In the genomic region with DNA sequence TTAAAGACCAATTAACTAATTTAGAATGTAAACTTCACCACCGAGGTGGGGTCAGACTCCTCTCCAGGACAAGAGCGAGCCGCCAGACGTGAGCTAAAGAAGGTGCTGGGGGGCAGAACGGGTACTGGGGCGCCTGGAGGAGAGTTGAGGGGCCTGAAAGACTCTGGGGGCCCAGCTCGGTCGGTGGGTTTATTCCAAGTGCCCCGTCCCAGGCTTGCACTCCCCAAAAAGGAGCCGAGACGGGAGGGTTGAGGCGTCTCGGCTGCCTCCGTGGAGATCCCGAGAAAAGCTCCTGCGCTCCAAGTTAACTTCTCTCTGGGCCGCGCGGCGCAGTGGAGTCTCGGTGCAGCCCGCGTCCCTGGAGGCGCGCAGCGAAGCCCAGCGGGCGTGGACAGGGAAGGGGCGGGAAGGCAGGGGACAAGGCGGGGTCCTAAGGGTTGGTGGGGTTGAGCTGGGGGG, we compare ENCODE assay signal across 10 cellular contexts.
DNase-seq lines count a peak whose midpoint lies in the region; ATAC-seq and TF ChIP-seq lines count a peak whose summit lies in the region.
"Had no signal": no experiment of that assay in that cellular context is flagged by ENCODE, and none has a peak within 500 bp of the region (broad histone marks: within the 10 kb centered on the region; RNA-seq: fewer than 3 reads in every experiment).

No MANE protein-coding gene starts in this region.

- H3K9me3 ChIP-seq in thyroid gland: no peaks in the 10 kb centered on the region
- no peaks in the 10 kb centered on the region; the same call in 1 of the 2 replicates for H3K9me3 ChIP-seq in SJCRH30 (replicated peaks)
- H3K9me3 ChIP-seq: adrenal gland had no signal

- POLR2A ChIA-PET in activated CD4-positive, alpha-beta T cell treated with anti-CD3 and anti-CD28 coated beads, Interleukin-2, amount 10 ng/mL, durations not matched to agents 7 days and 5 days (lab: Charles Lee): no interaction called here

- no peak for TF ChIP-seq POLR2A in thyroid gland (IDR thresholded peaks at IDR 0.05)

- no peak overlapping the region for H3K27ac ChIP-seq in thyroid gland
- no peak overlapping the region for H3K27ac ChIP-seq in SJCRH30
- H3K27ac ChIP-seq: adrenal gland, C4-2B had no signal

- H3K36me3 ChIP-seq in thyroid gland: no peaks in the 10 kb centered on the region
- no peaks in the 10 kb centered on the region for H3K36me3 ChIP-seq in SJCRH30
- H3K36me3 ChIP-seq: adrenal gland had no signal

- H3K4me1 Mint-ChIP-seq in activated CD4-positive, alpha-beta T cell treated with anti-CD3 and anti-CD28 coated beads, Interleukin-2, amount 10 ng/mL, durations not matched to agents 7 days and 5 days: peaks cover 2% of the 10 kb centered on the region
- peaks cover 13% of the 10 kb centered on the region for H3K4me1 Mint-ChIP-seq in central memory CD8-positive, alpha-beta T cell

- H3K9me3 Mint-ChIP-seq in activated CD4-positive, alpha-beta T cell treated with anti-CD3 and anti-CD28 coated beads, Interleukin-2, amount 10 ng/mL, durations not matched to agents 7 days and 5 days: no peaks in the 10 kb centered on the region
- H3K9me3 Mint-ChIP-seq in central memory CD8-positive, alpha-beta T cell: no peaks in the 10 kb centered on the region

- H3K27me3 Mint-ChIP-seq in activated CD4-positive, alpha-beta T cell treated with anti-CD3 and anti-CD28 coated beads, Interleukin-2, amount 10 ng/mL, durations not matched to agents 7 days and 5 days: peaks cover 25% of the 10 kb centered on the region
- peaks cover 66% of the 10 kb centered on the region for H3K27me3 Mint-ChIP-seq in central memory CD8-positive, alpha-beta T cell

- 2 to 4% methylated on average over 12 to 23 of the region's 30 CpGs for WGBS in thyroid gland, 2 donors

- intact Hi-C loops in thyroid gland (cut with DNase I): no loop called here

- H3K36me3 Mint-ChIP-seq in activated CD4-positive, alpha-beta T cell treated with anti-CD3 and anti-CD28 coated beads, Interleukin-2, amount 10 ng/mL, durations not matched to agents 7 days and 5 days (ENCODE audit: low read depth): no peaks in the 10 kb centered on the region
- H3K36me3 Mint-ChIP-seq in central memory CD8-positive, alpha-beta T cell (ENCODE audit: insufficient read depth): peaks cover 2% of the 10 kb centered on the region

- H3K4me3 ChIP-seq in thyroid gland (replicated peaks in 1 of 3) (peak overlapping the region in 1 of 3 donors; percentile 44), SJCRH30 (no peak overlapping the region)

- H3K27ac Mint-ChIP-seq in activated CD4-positive, alpha-beta T cell treated with anti-CD3 and anti-CD28 coated beads, Interleukin-2, amount 10 ng/mL, durations not matched to agents 7 days and 5 days: no peak overlapping the region
- H3K27ac Mint-ChIP-seq in central memory CD8-positive, alpha-beta T cell (ENCODE audit: low read depth): no peak overlapping the region

- no peak for TF ChIP-seq CTCF in thyroid gland (IDR thresholded peaks at IDR 0.05)

- peak overlapping the region; percentile 21 for H3K4me3 Mint-ChIP-seq in activated CD4-positive, alpha-beta T cell treated with anti-CD3 and anti-CD28 coated beads, Interleukin-2, amount 10 ng/mL, durations not matched to agents 7 days and 5 days
- H3K4me3 Mint-ChIP-seq in central memory CD8-positive, alpha-beta T cell: peak overlapping the region; percentile 59

- H3K27me3 ChIP-seq in thyroid gland: no peaks in the 10 kb centered on the region
- H3K27me3 ChIP-seq in SJCRH30: no peaks in the 10 kb centered on the region

- peaks cover 0 to 8% of the 10 kb centered on the region in 2 donors for H3K4me1 ChIP-seq in thyroid gland
- H3K4me1 ChIP-seq in SJCRH30: no peaks in the 10 kb centered on the region

- DNase-seq in activated CD4-positive, alpha-beta T cell treated with anti-CD3 and anti-CD28 coated beads, Interleukin-2, amount 10 ng/mL, durations not matched to agents 7 days and 5 days: no peak
- no peak for DNase-seq in activated CD4-positive, alpha-beta T cell treated with anti-CD3 and anti-CD28 coated beads, Interleukin-2, amount 50 U/mL, for 1 hour
- no peak for DNase-seq in central memory CD8-positive, alpha-beta T cell (ENCODE audit: low spot score in 2 of 2)
- peak; percentile 78 for DNase-seq in left kidney (ENCODE audit: low read depth, low spot score)
- DNase-seq in thyroid gland: peak; percentile 19 to 35
- no peak for DNase-seq in NK-92 (lab: John Stamatoyannopoulos, UW; ENCODE audit: unreplicated experiment)
- no peak for DNase-seq in SJCRH30
- DNase-seq in NCI-H345 treated with DMSO at 0.1 percent for 48 hours (lab: John Stamatoyannopoulos, UW; ENCODE audit: unreplicated experiment): no peak

- CTCF ChIA-PET in activated CD4-positive, alpha-beta T cell treated with anti-CD3 and anti-CD28 coated beads, Interleukin-2, amount 10 ng/mL, durations not matched to agents 7 days and 5 days (lab: Charles Lee): no interaction called here

- peak; percentile 26 for ATAC-seq in central memory CD8-positive, alpha-beta T cell (replicated peaks; ENCODE audit: extremely low read depth, poor library complexity, severe bottlenecking)

Comparison
In these comparisons a context has a peak if more than half of its experiments do, and no peak if none do; other contexts are left out.
1. DNase-seq: peak in left kidney (single experiment) and thyroid gland (2 of 2); none in activated CD4-positive, alpha-beta T cell treated with anti-CD3 and anti-CD28 coated beads, Interleukin-2, amount 10 ng/mL, durations not matched to agents 7 days and 5 days (single experiment), activated CD4-positive, alpha-beta T cell treated with anti-CD3 and anti-CD28 coated beads, Interleukin-2, amount 50 U/mL, for 1 hour (single experiment), central memory CD8-positive, alpha-beta T cell (0 of 2), NK-92 (single experiment), SJCRH30 (0 of 2) and NCI-H345 treated with DMSO at 0.1 percent for 48 hours (single experiment).